ENCODE assay signal across 19 cellular contexts in the genomic region with DNA sequence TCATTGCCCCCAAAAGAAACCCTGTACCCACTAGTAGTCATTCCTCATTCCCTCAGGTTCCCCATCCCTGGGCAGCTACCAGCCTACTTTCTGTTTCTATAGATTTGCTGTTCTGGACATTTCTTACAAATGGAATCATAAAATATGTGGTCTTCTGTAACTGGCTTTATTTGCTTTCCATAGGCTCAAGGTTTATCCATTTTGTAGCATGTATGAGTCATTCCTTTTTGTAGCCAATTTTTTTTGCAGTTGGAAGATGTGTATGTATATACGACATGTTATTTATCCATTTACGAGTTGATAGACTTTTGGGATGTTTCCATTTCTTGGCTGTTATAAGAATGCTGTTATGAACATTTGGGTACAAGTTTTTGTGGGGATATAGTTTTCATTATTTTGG.
A peak's percentile ranks its signal among the peaks of the same experiment; 100 is the strongest.
DNase-seq lines count a peak whose midpoint lies in the region; ATAC-seq, FAIRE-seq and TF ChIP-seq lines count a peak whose summit lies in the region.
"Had no signal": no experiment of that assay in that cellular context is flagged by ENCODE, and none has a peak within 500 bp of the region (broad histone marks: within the 10 kb centered on the region; RNA-seq: fewer than 3 reads in every experiment).

No MANE protein-coding gene starts in this region.

- H3K9me3 ChIP-seq in A549 (no peaks in the 10 kb centered on the region), K562 (replicated peaks; ENCODE audit: control insufficient read depth, insufficient read depth, low read depth, low read length) (peaks cover 6% of the 10 kb centered on the region), right lobe of liver (no peaks in the 10 kb centered on the region)

- no peak overlapping the region for H3K9ac ChIP-seq in K562 (ENCODE audit: insufficient read depth in 1 of 2, low read depth in 2 of 2, low read length in 2 of 2)

- TF ChIP-seq CTCF in A549 (IDR thresholded peaks at IDR 0.05) (no peak), HFFc6 (IDR thresholded peaks at IDR 0.05) (no peak), K562 (IDR thresholded peaks at IDR 0.05 in 2 of 3, conservative IDR thresholded peaks at IDR 0.05 in 1 of 3; ENCODE audit: insufficient read depth in 2 of 3, low read depth in 1 of 3, low read length in 3 of 3) (no peak), mesothelial cell of epicardium (IDR thresholded peaks at IDR 0.05; ENCODE audit: unreplicated experiment) (no peak), right lobe of liver (IDR thresholded peaks at IDR 0.05) (no peak)

- no peak overlapping the region for H3K4me3 ChIP-seq in A549
- no peak overlapping the region for H3K4me3 ChIP-seq in K562
- H3K4me3 ChIP-seq in right lobe of liver, result no peak overlapping the region

- POLR2A ChIA-PET in A549 (lab: Yijun Ruan, JAX) (no interaction called here), K562 (lab: Yijun Ruan, JAX) (no interaction called here)

- ATAC-seq in A549 (no peak), K562 (no peak), GM21390 (IDR thresholded peaks at IDR 0.05; ENCODE audit: unreplicated experiment) (no peak), right lobe of liver (no peak), GM19463 (IDR thresholded peaks at IDR 0.05; ENCODE audit: unreplicated experiment) (no peak)

- H3K4me1 Mint-ChIP-seq in HFFc6 (ENCODE audit: low read depth), result peaks cover 72% of the 10 kb centered on the region
- H3K4me1 Mint-ChIP-seq in mesothelial cell of epicardium, result peaks cover 33% of the 10 kb centered on the region

- H3K4me3 Mint-ChIP-seq in HFFc6 (peak overlapping the region; percentile 23), mesothelial cell of epicardium (no peak overlapping the region)

- H3K9me3 Mint-ChIP-seq in HFFc6 (no peaks in the 10 kb centered on the region), mesothelial cell of epicardium (peaks cover 8% of the 10 kb centered on the region)

- TF ChIP-seq EP300 in A549 (IDR thresholded peaks at IDR 0.05), result no peak
- TF ChIP-seq EP300 in K562 (IDR thresholded peaks at IDR 0.05; ENCODE audit: low read length), result no peak

- H3K79me2 ChIP-seq in K562 (ENCODE audit: control insufficient read depth, insufficient read depth, low read length), result no peaks in the 10 kb centered on the region

- H3K36me3 Mint-ChIP-seq in HFFc6 (ENCODE audit: low read depth), result peaks cover 7% of the 10 kb centered on the region; the same call in 1 of the 2 replicates
- H3K36me3 Mint-ChIP-seq in mesothelial cell of epicardium, result peaks cover 12% of the 10 kb centered on the region

- no TSS peak for BruUV-seq in K562 (replicated peaks; lab: Mats Ljungman, UMichigan)

- H3K4me1 ChIP-seq in A549 (no peaks in the 10 kb centered on the region; the same call in 2 of the 3 replicates), K562 (replicated peaks in 1 of 2; ENCODE audit: control insufficient read depth in 2 of 2, insufficient read depth in 2 of 2, low read length in 2 of 2) (peaks cover 5 to 10% of the 10 kb centered on the region in 2 experiments; a peak in 2 of 5 replicates), right lobe of liver (no peaks in the 10 kb centered on the region)

- no peaks in the 10 kb centered on the region for H4K20me1 ChIP-seq in K562 (replicated peaks; ENCODE audit: control insufficient read depth, insufficient read depth, low read length)

- in situ Hi-C loops in K562 (cut with MboI), result no loop called here

- H3K27me3 ChIP-seq in K562 (ENCODE audit: control insufficient read depth in 2 of 2, insufficient read depth in 2 of 2, low read length in 2 of 2) (no peaks in the 10 kb centered on the region), right lobe of liver (no peaks in the 10 kb centered on the region)

- H3K27ac Mint-ChIP-seq in HFFc6, result peak overlapping the region; percentile 41; the same call in 1 of the 2 replicates
- peak overlapping the region; percentile 75 for H3K27ac Mint-ChIP-seq in mesothelial cell of epicardium

- FAIRE-seq in A549 (lab: Jason Lieb, UNC) (no peak), K562 (lab: Jason Lieb, UNC) (no peak)
- FAIRE-seq: RCC 7860 had no signal

- TF ChIP-seq POLR2A in A549 (IDR thresholded peaks at IDR 0.05; ENCODE audit: low read length) (no peak), K562 (conservative IDR thresholded peaks at IDR 0.05) (no peak), right lobe of liver (IDR thresholded peaks at IDR 0.05) (no peak)

- intact Hi-C loops in K562 (cut with micrococcal nuclease), result no loop called here
- intact Hi-C loops in right lobe of liver (cut with DNase I), result no loop called here

- DNase-seq in A549 (ENCODE audit: low read depth in 1 of 2, low spot score in 1 of 2) (no peak), HFFc6 (no peak), K562 (ENCODE audit: extremely low read depth in 1 of 4, low spot score in 3 of 4) (no peak), mesothelial cell of epicardium (ENCODE audit: low spot score in 2 of 2, unreplicated experiment in 2 of 2) (no peak), NCI-H1694 treated with DMSO at 0.1 percent for 48 hours (lab: John Stamatoyannopoulos, UW) (no peak), right lobe of liver (no peak)
- DNase-seq: AML-193; CD4-positive, alpha-beta memory T cell; DMS79 treated with DMSO at 0.1 percent for 48 hours; GDM1; H7; NCI-H1105 treated with DMSO at 0.1 percent for 48 hours; NCI-H187 treated with DMSO at 0.1 percent for 48 hours; NCI-H2171; NCI-H82; SHP77 treated with DMSO at 0.1 percent for 48 hours had no signal

- H3K27me3 Mint-ChIP-seq in HFFc6 (ENCODE audit: insufficient read depth) (no peaks in the 10 kb centered on the region), mesothelial cell of epicardium (ENCODE audit: low read depth) (no peaks in the 10 kb centered on the region)
- H3K27me3 Mint-ChIP-seq: CD4-positive, alpha-beta memory T cell had no signal

- TF ChIP-seq RAD21 in A549 (conservative IDR thresholded peaks at IDR 0.05 in 1 of 2, IDR thresholded peaks at IDR 0.05 in 1 of 2) (no peak), K562 (CRISPR knock-in tag; conservative IDR thresholded peaks at IDR 0.05 in 1 of 2, IDR thresholded peaks at IDR 0.05 in 1 of 2) (no peak)

- no peaks in the 10 kb centered on the region for H3K9me1 ChIP-seq in K562 (ENCODE audit: control insufficient read depth, insufficient read depth, low read length)

- CTCF ChIA-PET in A549 (lab: Yijun Ruan, JAX), result interaction anchor here (0.6 to 2.3 kb wide), 2 partner anchors 71 to 1531 kb away, joined by 3 to 4 read pairs; no protein-coding TSS in a partner anchor
- CTCF ChIA-PET in K562 (lab: Yijun Ruan, JAX; ENCODE audit: low intra/inter-chr PET ratio), result interaction anchor here (0.6 kb wide), 1 partner anchor 15 kb away, joined by 3 read pairs; no protein-coding TSS in a partner anchor

- no peak overlapping the region for H2AFZ ChIP-seq in K562 (ENCODE audit: low read depth, low read length)

- H3K4me2 ChIP-seq in A549, result no peak overlapping the region
- H3K4me2 ChIP-seq in K562 (ENCODE audit: insufficient read depth, low read length), result no peak overlapping the region

- peaks cover 6% of the 10 kb centered on the region for H3K36me3 ChIP-seq in K562 (ENCODE audit: control insufficient read depth, insufficient read depth, low read length)
- H3K36me3 ChIP-seq in right lobe of liver, result no peaks in the 10 kb centered on the region

- 92% methylated on average over 2 of the region's 2 CpGs for WGBS in A549 (ENCODE audit: missing lambda C conversion rate)
- WGBS in K562 (ENCODE audit: insufficient coverage, low coverage, missing lambda C conversion rate), result 97% methylated on average over 2 of the region's 2 CpGs
- WGBS in right lobe of liver (ENCODE audit: insufficient coverage, low coverage, low lambda C conversion rate, missing lambda C conversion rate), result 100% methylated on average over 2 of the region's 2 CpGs

- H3K27ac ChIP-seq in A549 (no peak overlapping the region), K562 (ENCODE audit: extremely low read depth, low read depth, low read length) (no peak overlapping the region), right lobe of liver (no peak overlapping the region)

TF ChIP-seq in A549, 52 proteins besides CTCF, POLR2A, EP300 and RAD21:
- no peak for TF ChIP-seq JUNB (IDR thresholded peaks at IDR 0.05)
- no peak for TF ChIP-seq FOSL2 (IDR thresholded peaks at IDR 0.05)
- peak; percentile 48 for TF ChIP-seq FOSL2 (CRISPR knock-in tag; IDR thresholded peaks at IDR 0.05)

TF ChIP-seq in K562, 482 proteins besides CTCF, POLR2A, EP300 and RAD21:
- TF ChIP-seq, protein P1, sequence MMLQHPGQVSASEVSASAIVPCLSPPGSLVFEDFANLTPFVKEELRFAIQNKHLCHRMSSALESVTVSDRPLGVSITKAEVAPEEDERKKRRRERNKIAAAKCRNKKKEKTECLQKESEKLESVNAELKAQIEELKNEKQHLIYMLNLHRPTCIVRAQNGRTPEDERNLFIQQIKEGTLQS (IDR thresholded peaks at IDR 0.05), result peak; percentile 29; the same call in 1 of the 2 replicates
- TF ChIP-seq, protein P1 (CRISPR knock-in tag; conservative IDR thresholded peaks at IDR 0.05), result no peak
- TF ChIP-seq PHB (CRISPR knock-in tag; IDR thresholded peaks at IDR 0.05), result no peak
